In the genomic region with DNA sequence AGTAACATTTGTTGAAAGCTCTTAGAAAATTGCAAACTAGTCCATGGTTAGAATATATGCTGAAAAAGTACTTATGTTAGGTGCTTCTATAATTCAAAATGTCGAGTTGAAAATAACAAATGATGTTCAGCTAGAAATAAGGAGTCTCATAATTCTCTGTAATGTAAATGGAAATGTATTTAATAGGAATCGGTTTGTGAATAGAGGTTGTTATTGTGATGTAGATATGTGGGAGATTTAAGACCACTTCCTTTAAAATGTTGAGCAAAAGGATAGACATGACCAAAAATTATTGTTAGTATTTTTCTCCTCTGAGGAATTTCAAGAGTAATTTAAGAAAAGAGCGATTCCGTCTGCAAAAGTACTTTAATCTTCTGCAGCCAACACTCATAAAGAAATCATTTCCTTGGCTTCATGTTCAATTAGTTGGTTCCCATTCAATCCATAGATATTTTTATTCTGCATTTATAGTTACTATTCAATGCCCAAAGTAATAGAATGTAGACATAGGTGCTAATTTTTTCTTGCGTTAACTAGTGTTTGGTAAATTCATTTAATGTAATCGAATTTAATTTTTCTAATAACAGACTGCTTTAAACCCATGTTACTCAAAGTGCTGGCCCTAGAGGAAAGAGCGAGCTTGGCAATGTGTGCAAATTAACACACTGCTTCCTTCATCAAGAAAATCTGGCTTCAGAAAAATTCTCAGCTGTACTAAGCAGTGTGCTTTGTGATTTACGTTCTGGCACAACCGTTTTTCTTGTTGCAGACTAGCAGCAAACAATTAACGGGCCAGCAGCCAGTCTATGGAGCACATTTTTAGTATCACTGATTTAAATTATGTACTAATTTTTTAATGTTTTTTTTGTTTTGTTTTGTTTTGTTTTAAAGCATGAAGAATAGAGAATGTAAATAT, we compare ENCODE assay signal across 18 cellular contexts.
"Had no signal": no experiment of that assay in that cellular context is flagged by ENCODE, and none has a peak within 500 bp of the region (broad histone marks: within the 10 kb centered on the region; RNA-seq: fewer than 3 reads in every experiment).

No MANE protein-coding gene starts in this region.

- H3K9me3 Mint-ChIP-seq: nephron; stimulated activated naive CD8-positive, alpha-beta T cell treated with anti-CD3 and anti-CD28 coated beads, Interleukin-15, Interleukin-2, amounts not matched to agents 100 ng/mL and 50 ng/mL, for 24 hours; T-cell had no signal

- DNase-seq: activated CD4-positive, alpha-beta T cell treated with anti-CD3 and anti-CD28 coated beads for 1 hour; activated CD4-positive, alpha-beta T cell treated with anti-CD3 and anti-CD28 coated beads, Interleukin-2, amount 50 U/mL, for 4 hours; activated naive CD4-positive, alpha-beta T cell treated with Interleukin-2 at 50 U/mL for 16 hours; activated T-cell treated with anti-CD3 and anti-CD28 coated beads for 4 hours; dorsolateral prefrontal cortex; esophagus squamous epithelium; foreskin keratinocyte; left ventricle myocardium superior; mesendoderm; nucleus accumbens; right cardiac atrium; T-cell; T1000; testis had no signal

- H3K4me3 ChIP-seq: ascending aorta, dorsolateral prefrontal cortex, esophagus squamous epithelium, prostate gland, testis had no signal

- H3K27ac Mint-ChIP-seq: stimulated activated naive CD8-positive, alpha-beta T cell treated with anti-CD3 and anti-CD28 coated beads, Interleukin-15, Interleukin-2, amounts not matched to agents 100 ng/mL and 50 ng/mL, for 24 hours; T-cell had no signal

- H3K36me3 Mint-ChIP-seq: T-cell had no signal

- H3K4me1 ChIP-seq: foreskin keratinocyte, prostate gland, testis had no signal

- ATAC-seq: foreskin keratinocyte, left ventricle myocardium superior, right cardiac atrium, T-cell had no signal

- H3K27ac ChIP-seq: dorsolateral prefrontal cortex, foreskin keratinocyte, prostate gland, testis had no signal

- H3K36me3 ChIP-seq: prostate gland had no signal

- H3K27me3 ChIP-seq: ascending aorta, dorsolateral prefrontal cortex, esophagus squamous epithelium, foreskin keratinocyte, testis had no signal

- H3K4me1 Mint-ChIP-seq: T-cell had no signal

- H3K9me3 ChIP-seq: ascending aorta, esophagus squamous epithelium, prostate gland, testis had no signal

- H3K4me3 Mint-ChIP-seq: nephron; stimulated activated naive CD8-positive, alpha-beta T cell treated with anti-CD3 and anti-CD28 coated beads, Interleukin-15, Interleukin-2, amounts not matched to agents 100 ng/mL and 50 ng/mL, for 24 hours; T-cell had no signal
